Comparison of ENCODE assay signal across 26 cellular contexts in genomic region chr7:9709211-9709610, GRCh38.
DNase-seq lines count a peak whose midpoint lies in the region; ATAC-seq, FAIRE-seq and TF ChIP-seq lines count a peak whose summit lies in the region.
"Had no signal": no experiment of that assay in that cellular context is flagged by ENCODE, and none has a peak within 500 bp of the region (broad histone marks: within the 10 kb centered on the region; RNA-seq: fewer than 3 reads in every experiment).

No MANE protein-coding gene starts in this region.

- H3K27ac Mint-ChIP-seq in CD4-positive, alpha-beta memory T cell = no peak overlapping the region
- H3K27ac Mint-ChIP-seq: CD14-positive monocyte; CD4-positive, alpha-beta T cell had no signal

- no peak overlapping the region for H3K4me3 Mint-ChIP-seq in CD4-positive, alpha-beta memory T cell
- H3K4me3 Mint-ChIP-seq: CD14-positive monocyte; CD4-positive, alpha-beta T cell had no signal

- TF ChIP-seq CTCF in Panc1 (IDR thresholded peaks at IDR 0.05) = no peak

- intact Hi-C loops in Panc1 (cut with micrococcal nuclease; ENCODE audit: unreplicated experiment) = no loop called here
- intact Hi-C loops in CD4-positive, alpha-beta memory T cell (cut with micrococcal nuclease) = no loop called here

- no peaks in the 10 kb centered on the region for H3K36me3 ChIP-seq in Panc1 (ENCODE audit: control insufficient read depth, insufficient read depth, low read length)
- H3K36me3 ChIP-seq in CD4-positive, alpha-beta memory T cell (ENCODE audit: insufficient read depth, low read length) = no peaks in the 10 kb centered on the region
- H3K36me3 ChIP-seq: BE2C; BLaER1 treated with 17β-estradiol and CSF1 and Interleukin-3, amounts not matched to agents 10 nM and 100 nM had no signal

- BruUV-seq in Panc1 (replicated peaks; lab: Mats Ljungman, UMichigan) = no TSS peak

- H3K36me3 Mint-ChIP-seq in CD4-positive, alpha-beta memory T cell = no peaks in the 10 kb centered on the region
- H3K36me3 Mint-ChIP-seq: CD14-positive monocyte had no signal

- H3K27me3 ChIP-seq in Panc1 (ENCODE audit: control insufficient read depth, insufficient read depth, low read length) = no peaks in the 10 kb centered on the region
- no peaks in the 10 kb centered on the region for H3K27me3 ChIP-seq in CD4-positive, alpha-beta memory T cell (ENCODE audit: insufficient read depth, low read length)
- H3K27me3 ChIP-seq: BE2C; BLaER1 treated with 17β-estradiol and CSF1 and Interleukin-3, amounts not matched to agents 10 nM and 100 nM had no signal

- H3K4me3 ChIP-seq in Panc1 (ENCODE audit: low read depth in 2 of 2, low read length in 2 of 2) = no peak overlapping the region
- no peak overlapping the region for H3K4me3 ChIP-seq in CD4-positive, alpha-beta memory T cell (ENCODE audit: low read length in 2 of 2)
- H3K4me3 ChIP-seq: A549; BLaER1 treated with 17β-estradiol and CSF1 and Interleukin-3, amounts not matched to agents 10 nM and 100 nM had no signal

- H3K4me1 Mint-ChIP-seq in CD4-positive, alpha-beta memory T cell = no peaks in the 10 kb centered on the region
- H3K4me1 Mint-ChIP-seq: CD14-positive monocyte had no signal

- POLR2A ChIA-PET in Panc1 (lab: Charles Lee) = no interaction called here
- POLR2A ChIA-PET in CD4-positive, alpha-beta memory T cell (lab: Charles Lee; ENCODE audit: partially characterized antibody) = no interaction called here

- H3K4me1 ChIP-seq in Panc1 (ENCODE audit: control insufficient read depth, insufficient read depth, low read length) = no peaks in the 10 kb centered on the region; the same call in 1 of the 2 replicates
- no peaks in the 10 kb centered on the region for H3K4me1 ChIP-seq in CD4-positive, alpha-beta memory T cell (ENCODE audit: insufficient read depth, low read length)
- H3K4me1 ChIP-seq: A549, BE2C had no signal

- H3K27ac ChIP-seq in Panc1 (ENCODE audit: low read length) = peak overlapping the region; percentile 45; the same call in 1 of the 2 replicates
- H3K27ac ChIP-seq in CD4-positive, alpha-beta memory T cell (ENCODE audit: low read depth, low read length) = no peak overlapping the region
- H3K27ac ChIP-seq: 22Rv1; A549; BLaER1 treated with 17β-estradiol and CSF1 and Interleukin-3, amounts not matched to agents 10 nM and 100 nM had no signal

- DNase-seq in A172 (ENCODE audit: low spot score) (peak; percentile 62), LoVo (ENCODE audit: low spot score) (peak; percentile 25), Panc1 (ENCODE audit: low read depth, low spot score) (no peak), NCI-H748 (lab: John Stamatoyannopoulos, UW; ENCODE audit: unreplicated experiment) (no peak), mesenteric fat pad (ENCODE audit: low spot score) (no peak)
- no peak for DNase-seq in CD4-positive, alpha-beta memory T cell
- DNase-seq: ACHN; AML-193; BE2C; Calu3; CD4-positive, alpha-beta T cell; COR-L47; DMS53; DMS79 treated with DMSO at 0.1 percent for 48 hours; GF-D8; GOT3; H7; HCEC 1CT had no signal

- H3K9me3 ChIP-seq in Panc1 (ENCODE audit: control insufficient read depth, insufficient read depth, low read depth, low read length) = no peaks in the 10 kb centered on the region
- H3K9me3 ChIP-seq in CD4-positive, alpha-beta memory T cell (ENCODE audit: control insufficient read depth in 1 of 2, low read length in 2 of 2) = no peaks in the 10 kb centered on the region
- H3K9me3 ChIP-seq: A549, BE2C had no signal

- peak; percentile 85 for FAIRE-seq in endometrium (lab: Jason Lieb, UNC)
- FAIRE-seq: A549, GM12891, GM18507 had no signal

- CTCF ChIA-PET in Panc1 (lab: Charles Lee) = interaction anchor here (0.7 kb wide), 1 partner anchor 79 kb away, joined by 4 read pairs; no protein-coding TSS in a partner anchor
- CTCF ChIA-PET in CD4-positive, alpha-beta memory T cell (lab: Charles Lee; ENCODE audit: partially characterized antibody) = no interaction called here

- in situ Hi-C loops in Panc1 (cut with HindIII; ENCODE audit: low pct_unique_long_range_greater_than_20kb, low sequenced_read_pairs) = no loop called here

- peaks cover 0 to 3% (median 0%) of the 10 kb centered on the region in 8 donors for H3K9me3 Mint-ChIP-seq in CD4-positive, alpha-beta memory T cell
- H3K9me3 Mint-ChIP-seq: CD4-positive, alpha-beta T cell had no signal

- ATAC-seq in Panc1 (no peak), HG03442 (IDR thresholded peaks at IDR 0.05; ENCODE audit: unreplicated experiment) (no peak)
- ATAC-seq: A549 had no signal

- no peaks in the 10 kb centered on the region for H3K27me3 Mint-ChIP-seq in CD4-positive, alpha-beta memory T cell
- H3K27me3 Mint-ChIP-seq: CD4-positive, alpha-beta T cell had no signal

Comparison
In these comparisons a context has a peak if more than half of its experiments do, and no peak if none do; other contexts are left out.
1. DNase-seq: peak in A172 (single experiment) and LoVo (single experiment); none in Panc1 (single experiment), CD4-positive, alpha-beta memory T cell (0 of 5), NCI-H748 (single experiment) and mesenteric fat pad (single experiment).